Comparison of ENCODE assay signal across 1 cellular context in genomic region chr11:30244255-30244654, GRCh38.
TF ChIP-seq lines count a peak whose summit lies in the region.

No MANE protein-coding gene starts in this region.

TF ChIP-seq in HCT116, 20 proteins besides CTCF, POLR2A, EP300 and RAD21 (continued from another document):
- TF ChIP-seq EGR1 (IDR thresholded peaks at IDR 0.05; ENCODE audit: low read depth) (no peak), ZNF274 (IDR thresholded peaks at IDR 0.05; ENCODE audit: low read depth, low read length) (no peak), EZH2 (IDR thresholded peaks at IDR 0.05) (no peak), YY1 (IDR thresholded peaks at IDR 0.05; ENCODE audit: extremely low read depth, insufficient replicate concordance, low read depth, low read length) (no peak), TCF7L2 (IDR thresholded peaks at IDR 0.05; ENCODE audit: borderline replicate concordance, extremely low read depth, insufficient read depth, insufficient read length) (peak; percentile 42)
